In the genomic region with DNA sequence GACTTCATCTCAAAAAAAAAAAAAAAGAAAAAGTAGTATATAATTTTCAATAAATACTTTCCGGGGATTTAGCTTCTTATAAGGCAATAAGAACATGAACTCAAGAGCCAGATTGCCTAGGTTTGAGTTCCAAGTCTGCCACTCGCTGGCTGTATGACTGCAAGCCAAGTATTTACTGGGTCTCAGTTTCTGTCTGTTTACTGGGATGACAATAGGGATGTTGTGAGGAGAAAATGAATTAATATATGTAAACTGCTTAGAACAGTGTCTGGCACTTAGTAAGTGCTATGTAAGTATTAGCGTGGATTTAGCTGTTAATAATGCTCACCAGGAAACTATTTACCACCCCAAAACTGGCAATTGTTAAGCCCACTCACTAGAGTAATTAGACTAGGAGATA, we compare ENCODE assay signal across 1 cellular context.
TF ChIP-seq lines count a peak whose summit lies in the region.

No MANE protein-coding gene starts in this region.

TF ChIP-seq in GM23338, 12 proteins besides CTCF, POLR2A, EP300 and RAD21 (continued from another document):
- no peak for TF ChIP-seq ETS1 (IDR thresholded peaks at IDR 0.05)
- no peak for TF ChIP-seq ZNF331 (CRISPR knock-in tag; IDR thresholded peaks at IDR 0.05; ENCODE audit: low read depth)
- no peak for TF ChIP-seq EZH2 (IDR thresholded peaks at IDR 0.05; ENCODE audit: low read depth, unreplicated experiment)
- TF ChIP-seq JUNB (IDR thresholded peaks at IDR 0.05; ENCODE audit: unreplicated experiment) = no peak
- no peak for TF ChIP-seq ZNF462 (CRISPR knock-in tag; IDR thresholded peaks at IDR 0.05)
- no peak for TF ChIP-seq ZNF114 (CRISPR knock-in tag; IDR thresholded peaks at IDR 0.05)
- no peak for TF ChIP-seq POLR2AphosphoS5 (IDR thresholded peaks at IDR 0.05; ENCODE audit: low read depth)
TF ChIP-seq in GM23338: peak in this region for 0.
